In the genomic region with DNA sequence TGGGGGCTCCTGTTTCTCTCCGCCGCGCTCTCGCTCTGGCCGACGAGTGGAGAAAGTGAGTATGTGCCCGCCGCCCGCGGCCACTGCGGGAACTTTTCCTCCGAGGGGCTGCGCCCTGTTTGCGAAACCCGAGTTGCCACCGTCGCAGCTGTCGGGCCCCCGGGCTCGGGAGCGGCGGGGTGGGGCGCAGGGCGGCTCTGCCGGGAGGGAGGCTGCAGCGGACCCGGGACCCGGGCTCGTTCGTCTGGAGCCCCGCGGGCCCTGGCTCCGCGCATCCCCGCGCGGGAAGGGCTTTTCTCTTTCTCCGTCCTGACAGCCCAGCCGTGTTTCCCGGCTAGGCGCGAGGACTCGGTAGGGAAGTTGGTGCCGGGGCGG, we compare ENCODE assay signal across 8 cellular contexts. TPM values are rescaled to one million over a fixed set of nuclear protein-coding genes. Genes with fewer than 3 reads are reported as not detected.
A peak's percentile ranks its signal among the peaks of the same experiment; 100 is the strongest.
DNase-seq lines count a peak whose midpoint lies in the region; TF ChIP-seq lines count a peak whose summit lies in the region.

No MANE protein-coding gene starts in this region.

- H3K9ac ChIP-seq in GM23248 (peak overlapping the region; percentile 89), smooth muscle cell (ENCODE audit: low read depth) (peak overlapping the region; percentile 75)

- H3F3A ChIP-seq in GM23248 (ENCODE audit: insufficient read depth) (peaks cover 40% of the 10 kb centered on the region), smooth muscle cell (ENCODE audit: low read depth) (peaks cover 9% of the 10 kb centered on the region)

- H3K4me1 ChIP-seq in GM23248 (ENCODE audit: insufficient read depth) = peaks cover 28% of the 10 kb centered on the region
- H3K4me1 ChIP-seq in iPS DF 6.9 (ENCODE audit: control insufficient read depth, insufficient read depth, low read length) = no peaks in the 10 kb centered on the region
- H3K4me1 ChIP-seq in smooth muscle cell (ENCODE audit: low read depth) = peaks cover 32% of the 10 kb centered on the region

- H3K4me3 ChIP-seq in GM23248 = peak overlapping the region; percentile 86
- H3K4me3 ChIP-seq in astrocyte of the spinal cord (ENCODE audit: low read depth, low read length) = peak overlapping the region; percentile 85
- H3K4me3 ChIP-seq in iPS DF 6.9 (ENCODE audit: low read length) = peak overlapping the region; percentile 71
- H3K4me3 ChIP-seq in smooth muscle cell = peak overlapping the region; percentile 95

- H3K9me2 ChIP-seq in GM23248 (ENCODE audit: insufficient read depth) = no peaks in the 10 kb centered on the region

- H3K79me2 ChIP-seq in GM23248 (ENCODE audit: insufficient read depth) (peaks cover 54% of the 10 kb centered on the region), smooth muscle cell (ENCODE audit: low read depth) (peaks cover 53% of the 10 kb centered on the region)

- peaks cover 25% of the 10 kb centered on the region for H3K27me3 ChIP-seq in GM23248 (replicated peaks; ENCODE audit: insufficient read depth)
- no peaks in the 10 kb centered on the region for H3K27me3 ChIP-seq in iPS DF 6.9 (ENCODE audit: control insufficient read depth, insufficient read depth, low read length)
- H3K27me3 ChIP-seq in smooth muscle cell (ENCODE audit: low read depth) = no peaks in the 10 kb centered on the region

- H3K36me3 ChIP-seq in GM23248 (ENCODE audit: low read depth) (no peaks in the 10 kb centered on the region), iPS DF 6.9 (ENCODE audit: control insufficient read depth, insufficient read depth, low read length) (no peaks in the 10 kb centered on the region; the same call in 1 of the 2 replicates), smooth muscle cell (ENCODE audit: low read depth) (no peaks in the 10 kb centered on the region)

- peak overlapping the region; percentile 86 for H3K27ac ChIP-seq in GM23248
- no peak overlapping the region for H3K27ac ChIP-seq in iPS DF 6.9 (ENCODE audit: low read length)
- H3K27ac ChIP-seq in smooth muscle cell (ENCODE audit: low read depth) = peak overlapping the region; percentile 79

- DNase-seq in GM23248 = peak; percentile 75
- peak; percentile 28 for DNase-seq in SK-N-DZ (ENCODE audit: low spot score)
- DNase-seq in astrocyte of the spinal cord (ENCODE audit: low read depth, low spot score) = no peak
- no peak for DNase-seq in iPS DF 6.9 (ENCODE audit: low read depth, low spot score)
- DNase-seq in smooth muscle cell (lab: John Stamatoyannopoulos, UW; ENCODE audit: unreplicated experiment) = no peak
- no peak for DNase-seq in DMS153 (lab: John Stamatoyannopoulos, UW)
- no peak for DNase-seq in G401 (ENCODE audit: low spot score)
- DNase-seq in DMS114 treated with DMSO at 0.1 percent for 48 hours (lab: John Stamatoyannopoulos, UW; ENCODE audit: unreplicated experiment) = no peak

- no peaks in the 10 kb centered on the region; the same call in 1 of the 2 replicates for H4K20me1 ChIP-seq in GM23248 (ENCODE audit: insufficient read depth)
- H4K20me1 ChIP-seq in smooth muscle cell (ENCODE audit: low read depth) = peaks cover 49% of the 10 kb centered on the region

- peak; percentile 13 for TF ChIP-seq CTCF in astrocyte of the spinal cord (IDR thresholded peaks at IDR 0.05; ENCODE audit: low read depth, low read length)
- peak; percentile 11 for TF ChIP-seq CTCF in smooth muscle cell (IDR thresholded peaks at IDR 0.05; ENCODE audit: borderline replicate concordance, insufficient read depth, poor library complexity, severe bottlenecking)

- 0 to 1% methylated on average over 20 to 42 of the region's 45 CpGs for WGBS in GM23248 (ENCODE audit: low coverage in 1 of 2, low lambda C conversion rate in 2 of 2, missing lambda C conversion rate in 2 of 2), 2 experiments
- WGBS in iPS DF 6.9 (ENCODE audit: insufficient coverage, insufficient read length) = no CpG with 5 or more reads among the region's 45 CpGs
- 1% methylated on average over 40 of the region's 45 CpGs for WGBS in smooth muscle cell (ENCODE audit: low lambda C conversion rate)

- peak overlapping the region; percentile 99 for H3K4me2 ChIP-seq in GM23248 (ENCODE audit: unreplicated experiment)
- H3K4me2 ChIP-seq in smooth muscle cell = peak overlapping the region; percentile 89

- H2AFZ ChIP-seq in GM23248 = no peak overlapping the region
- no peak overlapping the region for H2AFZ ChIP-seq in smooth muscle cell (ENCODE audit: low read depth)

- H3K9me3 ChIP-seq in GM23248 (ENCODE audit: low read depth) (no peaks in the 10 kb centered on the region), iPS DF 6.9 (ENCODE audit: control insufficient read depth, insufficient read depth, low read length) (no peaks in the 10 kb centered on the region), smooth muscle cell (replicated peaks; ENCODE audit: low read depth) (no peaks in the 10 kb centered on the region)

- in situ Hi-C loops in GM23248 (cut with MboI) (loop anchor here (10.0 kb wide), 2 partner anchors 135 to 205 kb away; no protein-coding TSS in a partner anchor), astrocyte of the spinal cord (cut with HindIII; ENCODE audit: low sequenced_read_pairs) (no loop called here), G401 (cut with HindIII; ENCODE audit: low sequenced_read_pairs) (no loop called here)

RNA-seq across cellular contexts. Expression of gene IGF1R, which starts 1.3 kb away (rescaled TPM):
- total RNA-seq in GM23248 (2014; rRNA removed; shearing (Covaris generic)) = 23.6 and 48.6 TPM in 2 replicates
- polyA plus RNA-seq in GM23248 (2016; fragmentation: Nextera tagmentation; extraction: Ambion mirVana) = 22.0 and 26.5 TPM in 2 replicates
- 12.2 and 14.3 TPM in 2 replicates for polyA plus RNA-seq in SK-N-DZ (2014; cell fraction: cytosol; rRNA removed)
- 10.9 and 20.3 TPM in 2 replicates for polyA plus RNA-seq in SK-N-DZ (2014; cell fraction: nucleus; rRNA removed)
- total RNA-seq in smooth muscle cell = 54.0 and 70.2 TPM in 2 replicates
- polyA plus RNA-seq in smooth muscle cell = 14.0 and 25.9 TPM in 2 replicates
- total RNA-seq in G401 (2014; rRNA removed; shearing (Covaris generic)) = 6.6 and 21.0 TPM in 2 replicates

Comparison
In these comparisons a context has a peak if more than half of its experiments do, and no peak if none do; other contexts are left out.
1. DNase-seq: peak in GM23248 (single experiment) and SK-N-DZ (single experiment); none in astrocyte of the spinal cord (single experiment), iPS DF 6.9 (single experiment), smooth muscle cell (single experiment), DMS153 (single experiment), G401 (single experiment) and DMS114 treated with DMSO at 0.1 percent for 48 hours (single experiment).
2. Peak in every context shown above with its lines, with median percentiles within 50 percentile points of each other: H3K4me3 ChIP-seq.